ENCODE assay signal across 10 cellular contexts in the genomic region with DNA sequence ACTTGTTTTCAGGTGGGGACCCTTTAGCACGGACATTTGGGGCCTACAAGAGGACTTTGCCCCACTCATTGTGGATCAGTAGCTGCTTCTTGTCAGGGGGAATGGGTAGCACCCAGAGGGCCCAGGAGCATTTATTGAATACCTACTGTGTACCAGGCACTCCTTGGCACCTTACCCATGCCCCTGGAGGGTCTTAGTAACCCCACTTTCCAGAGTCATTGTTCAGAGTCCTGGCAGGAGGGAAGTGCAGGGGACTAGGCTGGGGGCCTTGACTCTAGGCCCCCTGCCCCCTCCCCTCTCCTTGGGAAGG. TPM values are rescaled to one million over a fixed set of nuclear protein-coding genes. Genes with fewer than 3 reads are reported as not detected.
"Had no signal": no experiment of that assay in that cellular context is flagged by ENCODE, and none has a peak within 500 bp of the region (broad histone marks: within the 10 kb centered on the region; RNA-seq: fewer than 3 reads in every experiment).

No MANE protein-coding gene starts in this region.

- H3K9ac ChIP-seq: GM23248 had no signal

- H3K36me3 ChIP-seq: HAP-1 had no signal

- ATAC-seq: HCT116 had no signal

- H3K27ac Mint-ChIP-seq: HFFc6, IgD-negative memory B cell had no signal

- H3K36me3 Mint-ChIP-seq: IgD-negative memory B cell had no signal

- FAIRE-seq: HTR-8/SVneo had no signal

- H3K4me1 ChIP-seq: HAP-1 had no signal

- H3K9me3 ChIP-seq: HAP-1 had no signal

- H2AFZ ChIP-seq: GM23248 had no signal

- H3K4me3 ChIP-seq: GM23248, HAP-1 had no signal

- H3K9me3 Mint-ChIP-seq: HFFc6, IgD-negative memory B cell had no signal

- H3K4me3 Mint-ChIP-seq: HFFc6, IgD-negative memory B cell had no signal

- H3K27ac ChIP-seq: GM23248 had no signal

- DNase-seq: GM23248, H7, HFFc6, KG1 had no signal

RNA-seq across cellular contexts. Expression of a gene that starts 21.0 kb away (rescaled TPM):
- total RNA-seq: GM23248, H4, H7, HFFc6, HT-29 had no signal
- polyA plus RNA-seq: GM23248, IgD-negative memory B cell had no signal
